ENCODE assay signal across 22 cellular contexts in the genomic region with DNA sequence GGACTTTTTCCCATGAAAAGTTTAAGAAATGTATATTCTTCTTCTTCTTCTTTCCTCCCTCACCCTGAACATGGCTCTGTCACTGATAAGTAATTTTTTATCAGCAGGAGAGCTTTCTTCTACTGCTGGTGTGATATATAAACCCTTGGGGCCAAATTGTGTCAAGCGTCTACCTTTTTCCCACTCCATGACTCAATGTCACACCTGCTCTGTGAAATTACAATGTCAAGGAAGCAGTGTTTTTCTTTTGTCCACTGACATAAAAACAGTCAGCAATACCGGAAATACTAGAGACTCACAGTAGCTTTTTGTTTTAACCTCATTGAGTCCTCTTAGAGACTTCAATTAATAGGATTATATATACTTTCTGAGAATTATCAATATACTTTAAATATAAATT.
"Had no signal": no experiment of that assay in that cellular context is flagged by ENCODE, and none has a peak within 500 bp of the region (broad histone marks: within the 10 kb centered on the region; RNA-seq: fewer than 3 reads in every experiment).

No MANE protein-coding gene starts in this region.

- H3K27me3 ChIP-seq: esophagus muscularis mucosa, heart right ventricle, pancreas, upper lobe of right lung had no signal

- DNase-seq: activated B cell treated with CpG ODN at 0.5 μM for 24 hours; activated CD4-positive, alpha-beta T cell treated with anti-CD3 and anti-CD28 coated beads, Interleukin-2, amount 50 U/mL, for 1 hour; activated CD8-positive, alpha-beta T cell treated with anti-CD3 and anti-CD28 coated beads for 36 hours; activated naive CD8-positive, alpha-beta T cell treated with anti-CD3 and anti-CD28 coated beads, Interleukin-2, amount 50 U/mL, for 24 hours; activated T-cell treated with anti-CD3 and anti-CD28 coated beads, Interleukin-2, amount 50 U/mL, for 4 hours; amygdala; caudate nucleus; cortex of kidney; foreskin melanocyte; heart right ventricle; naive thymus-derived CD4-positive, alpha-beta T cell; nucleus accumbens; pancreas; stimulated activated CD4-positive, alpha-beta T cell treated with anti-CD3 and anti-CD28 coated beads, Interleukin-1b, Interleukin-23, amount 100 ng/mL, for 48 hours; stimulated activated CD4-positive, alpha-beta T cell treated with anti-CD3 and anti-CD28 coated beads, Interleukin-4, amount 100 ng/mL, for 4 hours; stimulated activated CD8-positive, alpha-beta memory T cell treated with anti-CD3 and anti-CD28 coated beads, Interleukin-4, amount 100 ng/mL, for 48 hours; stimulated activated naive CD8-positive, alpha-beta T cell treated with anti-CD3 and anti-CD28 coated beads, Interleukin-15, amount 100 ng/mL, for 72 hours; substantia nigra; upper lobe of right lung had no signal

- H3K4me3 ChIP-seq: esophagus muscularis mucosa, heart right ventricle, pancreas, prostate gland, smooth muscle cell, upper lobe of right lung had no signal

- H3K4me1 ChIP-seq: esophagus muscularis mucosa, heart right ventricle, pancreas, prostate gland, upper lobe of right lung had no signal

- H3K36me3 ChIP-seq: esophagus muscularis mucosa, heart right ventricle, pancreas, prostate gland, upper lobe of right lung had no signal

- H3K9me3 ChIP-seq: esophagus muscularis mucosa, heart right ventricle, pancreas, prostate gland, upper lobe of right lung had no signal
